ENCODE assay signal across 6 cellular contexts in genomic region chr1:73218995-73219546, GRCh38.
"Had no signal": no experiment of that assay in that cellular context is flagged by ENCODE, and none has a peak within 500 bp of the region (broad histone marks: within the 10 kb centered on the region; RNA-seq: fewer than 3 reads in every experiment).

No MANE protein-coding gene starts in this region.

- ATAC-seq: HepG2, K562 had no signal

- DNase-seq: IMR-90, KBM-7, KG1 had no signal

- H3K4me3 ChIP-seq: K562 had no signal

- H3K27ac ChIP-seq: HL-60 had no signal
